In genomic region chr1:220573836-220574235, GRCh38 we compare ENCODE assay signal across 20 cellular contexts.
"Had no signal": no experiment of that assay in that cellular context is flagged by ENCODE, and none has a peak within 500 bp of the region (broad histone marks: within the 10 kb centered on the region; RNA-seq: fewer than 3 reads in every experiment).

No MANE protein-coding gene starts in this region.

- ATAC-seq: psoas muscle; right cardiac atrium; right lobe of liver; stimulated activated effector memory CD8-positive, alpha-beta T cell treated with anti-CD3 and anti-CD28 coated beads, Interleukin-12 subunit alpha, Interleukin-12 subunit beta, amount 100 ng/mL, for 72 hours; stimulated activated naive B cell treated with anti-CD40 and anti-IgM and Interleukin-4, amounts not matched to agents 10 μg/mL and 1 μg/mL and 100 μg/mL, for 72 hours had no signal

- DNase-seq: occipital lobe; ovary; posterior cingulate gyrus; psoas muscle; right cardiac atrium; right lobe of liver; sigmoid colon; small intestine; stimulated activated CD4-positive, alpha-beta T cell treated with anti-CD3 and anti-CD28 coated beads, Interleukin-15, amount 100 ng/mL, for 24 hours; stimulated activated CD4-positive, alpha-beta T cell treated with anti-CD3 and anti-CD28 coated beads, Interleukin-2, amount 100 ng/mL, for 24 hours; stimulated activated CD4-positive, alpha-beta T cell treated with anti-CD3 and anti-CD28 coated beads, Interleukin-2, amount 100 ng/mL, for 48 hours; stimulated activated CD4-positive, alpha-beta T cell treated with anti-CD3 and anti-CD28 coated beads, Interleukin-4, amount 100 ng/mL, for 24 hours; stimulated activated naive B cell treated with anti-CD40 and anti-IgM and Interleukin-4, amounts not matched to agents 10 μg/mL and 1 μg/mL and 100 μg/mL, for 72 hours; stimulated activated naive CD4-positive, alpha-beta T cell treated with Interleukin-2 at 50 U/mL for 16 hours; stomach; thyroid gland; trophoblast cell; upper lobe of left lung had no signal

- FAIRE-seq: small intestine, urothelium cell line had no signal
